9 cellular contexts compared by ENCODE assay signal in the genomic region with DNA sequence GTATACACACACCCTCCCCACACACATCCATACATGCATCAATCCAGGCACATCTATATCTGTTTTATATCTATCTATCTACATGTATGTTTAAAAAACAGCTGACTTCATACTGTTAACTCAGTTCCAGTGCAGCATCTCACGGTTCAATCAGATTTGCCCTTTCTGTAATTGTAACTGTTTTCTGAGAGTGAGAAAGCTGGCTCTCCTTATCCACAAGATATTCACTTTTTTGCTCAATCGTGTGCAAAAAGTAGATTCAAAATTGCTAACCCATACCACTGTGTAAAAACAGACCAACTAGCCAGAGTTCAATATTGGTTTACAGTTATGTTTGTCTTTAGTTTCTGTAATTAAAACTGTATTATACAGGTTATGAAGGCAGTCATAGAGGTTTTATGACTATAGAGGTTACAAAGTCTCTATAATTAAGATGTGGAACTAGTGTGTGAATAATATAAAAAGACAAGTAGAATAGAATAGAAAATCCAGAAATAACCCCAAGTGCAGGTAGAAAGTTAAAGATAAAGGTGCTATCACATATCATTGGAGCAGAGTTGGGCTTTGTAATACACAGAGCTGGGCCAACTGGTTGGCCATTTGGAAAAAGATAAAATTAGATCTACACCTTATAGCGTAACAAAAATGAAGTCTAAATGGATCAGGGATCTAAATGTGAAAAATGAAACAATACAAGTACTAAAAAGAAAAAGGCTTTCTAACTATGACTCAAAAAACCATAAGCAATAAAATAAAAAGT. TPM values are rescaled to one million over a fixed set of nuclear protein-coding genes. Genes with fewer than 3 reads are reported as not detected.
DNase-seq lines count a peak whose midpoint lies in the region; ATAC-seq and TF ChIP-seq lines count a peak whose summit lies in the region.
"Had no signal": no experiment of that assay in that cellular context is flagged by ENCODE, and none has a peak within 500 bp of the region (broad histone marks: within the 10 kb centered on the region; RNA-seq: fewer than 3 reads in every experiment).

No MANE protein-coding gene starts in this region.

- H3K9me2 ChIP-seq in GM23338 (ENCODE audit: insufficient read depth): no peaks in the 10 kb centered on the region

- peaks cover 7% of the 10 kb centered on the region for H3K27me3 Mint-ChIP-seq in GM23338 (ENCODE audit: insufficient read depth, low read depth, poor library complexity)

- TF ChIP-seq EP300 in gastroesophageal sphincter (IDR thresholded peaks at IDR 0.05) (no peak), sigmoid colon (IDR thresholded peaks at IDR 0.05) (no peak)

- no peak overlapping the region for H3K27ac ChIP-seq in GM23338 (ENCODE audit: low read depth)
- H3K27ac ChIP-seq in VCaP: peak overlapping the region; percentile 78
- peak overlapping the region in 3 of 4 donors; percentile 82 to 86 (median 83) for H3K27ac ChIP-seq in gastroesophageal sphincter
- peak overlapping the region in 3 of 4 donors; percentile 75 to 84 (median 76) for H3K27ac ChIP-seq in sigmoid colon

- H3K27me3 ChIP-seq in GM23338 (ENCODE audit: insufficient read depth) (no peaks in the 10 kb centered on the region), gastroesophageal sphincter (no peaks in the 10 kb centered on the region), sigmoid colon (no peaks in the 10 kb centered on the region)

- H3K36me3 Mint-ChIP-seq in GM23338 (ENCODE audit: low read depth): peaks cover 16% of the 10 kb centered on the region

- peaks cover 33% of the 10 kb centered on the region for H3K79me2 ChIP-seq in GM23338 (replicated peaks; ENCODE audit: insufficient read depth)

- 17 to 34% methylated on average over 2 to 3 of the region's 3 CpGs for WGBS in gastroesophageal sphincter (ENCODE audit: low coverage in 1 of 2), 2 donors
- WGBS in sigmoid colon, 2 donors: 38 to 60% methylated on average over 3 of the region's 3 CpGs

- TF ChIP-seq POLR2A in gastroesophageal sphincter (IDR thresholded peaks at IDR 0.05) (no peak), sigmoid colon (IDR thresholded peaks at IDR 0.05) (no peak)

- H4K20me1 ChIP-seq in GM23338 (replicated peaks; ENCODE audit: insufficient read depth): no peaks in the 10 kb centered on the region

- H3K4me2 ChIP-seq in GM23338: peak overlapping the region; percentile 93

- peak overlapping the region; percentile 99 for H3K4me3 Mint-ChIP-seq in GM23338

- H3F3A ChIP-seq in GM23338 (replicated peaks; ENCODE audit: low read depth): no peaks in the 10 kb centered on the region

- H3K27ac Mint-ChIP-seq in GM23338: no peak overlapping the region

- no peak for ATAC-seq in GM23338
- no peak for ATAC-seq in gastroesophageal sphincter

- DNase-seq in GM23338 (ENCODE audit: low spot score): no peak
- no peak for DNase-seq in sigmoid colon
- DNase-seq in stimulated activated CD4-positive, alpha-beta T cell treated with anti-CD3 and anti-CD28 coated beads, Interleukin-12 subunit alpha, Interleukin-12 subunit beta, amount 100 ng/mL, for 4 hours: no peak
- DNase-seq in foreskin melanocyte: no peak
- DNase-seq in GM03348 (ENCODE audit: low spot score): no peak
- DNase-seq in stimulated activated CD4-positive, alpha-beta T cell treated with anti-CD3 and anti-CD28 coated beads, Interleukin-1b, Interleukin-23, amount 100 ng/mL, for 48 hours: no peak
- DNase-seq: NCI-H2029 treated with DMSO at 0.1 percent for 48 hours had no signal

- H3K4me3 ChIP-seq in GM23338: peak overlapping the region; percentile 94
- peak overlapping the region; percentile 72 to 90 for H3K4me3 ChIP-seq in gastroesophageal sphincter
- peak overlapping the region; percentile 61 to 82 (median 68) for H3K4me3 ChIP-seq in sigmoid colon

- intact Hi-C loops in sigmoid colon (cut with DNase I): no loop called here

- H3K4me1 ChIP-seq in GM23338 (ENCODE audit: insufficient read depth) (peaks cover 10% of the 10 kb centered on the region), gastroesophageal sphincter (peaks cover 0 to 23% (median 9%) of the 10 kb centered on the region in 3 donors), sigmoid colon (peaks cover 0 to 22% (median 10%) of the 10 kb centered on the region in 4 donors)

- H3K9me3 ChIP-seq in gastroesophageal sphincter: peaks cover 0 to 7% (median 0%) of the 10 kb centered on the region in 3 donors
- peaks cover 0 to 3% (median under 1%) of the 10 kb centered on the region in 4 donors for H3K9me3 ChIP-seq in sigmoid colon

- H3K4me1 Mint-ChIP-seq in GM23338: peaks cover 9% of the 10 kb centered on the region; the same call in 2 of the 3 replicates

- no peak for TF ChIP-seq CTCF in GM23338 (conservative IDR thresholded peaks at IDR 0.05; ENCODE audit: low read depth in 2 of 2)
- no peak for TF ChIP-seq CTCF in VCaP (conservative IDR thresholded peaks at IDR 0.05)
- no peak for TF ChIP-seq CTCF in gastroesophageal sphincter (IDR thresholded peaks at IDR 0.05)
- no peak for TF ChIP-seq CTCF in sigmoid colon (IDR thresholded peaks at IDR 0.05)

- H3K9me3 Mint-ChIP-seq in GM23338: peaks cover 14% of the 10 kb centered on the region

- H3K36me3 ChIP-seq in GM23338 (ENCODE audit: insufficient read depth) (peaks cover 15% of the 10 kb centered on the region), gastroesophageal sphincter (peaks cover 0 to 17% of the 10 kb centered on the region in 2 donors), sigmoid colon (peaks cover 0 to 19% (median 2%) of the 10 kb centered on the region in 4 donors)

- H2AFZ ChIP-seq in GM23338: no peak overlapping the region

TF ChIP-seq in GM23338, 12 proteins besides CTCF, POLR2A, EP300 and RAD21 (continues in another document):
- TF ChIP-seq, protein P1, sequence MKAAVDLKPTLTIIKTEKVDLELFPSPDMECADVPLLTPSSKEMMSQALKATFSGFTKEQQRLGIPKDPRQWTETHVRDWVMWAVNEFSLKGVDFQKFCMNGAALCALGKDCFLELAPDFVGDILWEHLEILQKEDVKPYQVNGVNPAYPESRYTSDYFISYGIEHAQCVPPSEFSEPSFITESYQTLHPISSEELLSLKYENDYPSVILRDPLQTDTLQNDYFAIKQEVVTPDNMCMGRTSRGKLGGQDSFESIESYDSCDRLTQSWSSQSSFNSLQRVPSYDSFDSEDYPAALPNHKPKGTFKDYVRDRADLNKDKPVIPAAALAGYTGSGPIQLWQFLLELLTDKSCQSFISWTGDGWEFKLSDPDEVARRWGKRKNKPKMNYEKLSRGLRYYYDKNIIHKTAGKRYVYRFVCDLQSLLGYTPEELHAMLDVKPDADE (IDR thresholded peaks at IDR 0.05): no peak

RNA-seq across cellular contexts. Expression of gene MCF2L2, which starts 20.1 kb away (rescaled TPM):
- total RNA-seq in GM23338 (2014; rRNA removed; shearing (Covaris generic)): 9.0 and 14.6 TPM in 2 replicates
- polyA plus RNA-seq in GM23338 (2016; fragmentation: Nextera tagmentation; extraction: Ambion mirVana): 4.1 and 6.7 TPM in 2 replicates
- total RNA-seq in gastroesophageal sphincter: 1 to 10 TPM in 3 of 4 donors, under 1 TPM in 1; 0.67 to 4.0 (median 2.7) TPM
- total RNA-seq in sigmoid colon: 1 to 10 TPM in 3 of 4 donors, under 1 TPM in 1; 0.99 to 5.0 (median 4.4) TPM
- 1 to 10 TPM in 2 of 3 donors, not detected in 1; 2.4 to 3.9 TPM for polyA plus RNA-seq in sigmoid colon
